Comparison of ENCODE assay signal across 24 cellular contexts in the genomic region with DNA sequence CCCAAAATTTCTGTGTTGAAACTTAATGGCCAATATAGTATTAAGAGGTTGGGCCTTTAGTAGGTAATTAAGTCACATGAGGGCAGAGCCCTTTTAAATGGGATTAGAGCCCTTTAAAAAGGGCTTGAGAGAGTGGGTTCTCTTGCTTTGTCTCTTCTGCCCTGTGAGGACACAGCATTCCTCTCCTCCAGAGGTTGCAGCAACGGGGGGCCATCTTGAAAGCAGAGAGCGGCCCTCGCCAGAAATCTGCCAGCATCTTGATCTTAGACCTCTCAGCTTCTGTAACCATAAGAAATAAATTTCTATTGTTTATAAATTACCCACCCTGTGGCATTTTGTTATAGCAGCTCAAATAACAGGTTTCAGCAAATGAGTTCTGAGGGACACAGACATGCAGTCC.
DNase-seq lines count a peak whose midpoint lies in the region; ATAC-seq and TF ChIP-seq lines count a peak whose summit lies in the region.
"Had no signal": no experiment of that assay in that cellular context is flagged by ENCODE, and none has a peak within 500 bp of the region (broad histone marks: within the 10 kb centered on the region; RNA-seq: fewer than 3 reads in every experiment).

No MANE protein-coding gene starts in this region.

- no peaks in the 10 kb centered on the region for H4K20me1 ChIP-seq in neural progenitor cell (ENCODE audit: low read depth)
- H4K20me1 ChIP-seq: BLaER1 treated with 17β-estradiol and CSF1 and Interleukin-3, amounts not matched to agents 10 nM and 100 nM had no signal

- H3K36me3 ChIP-seq in neural progenitor cell = no peaks in the 10 kb centered on the region
- H3K36me3 ChIP-seq in thoracic aorta = no peaks in the 10 kb centered on the region
- H3K36me3 ChIP-seq: BE2C; BLaER1 treated with 17β-estradiol and CSF1 and Interleukin-3, amounts not matched to agents 10 nM and 100 nM; HAP-1 had no signal

- H3K9me3 ChIP-seq in neural progenitor cell (ENCODE audit: low read depth) (no peaks in the 10 kb centered on the region), thoracic aorta (no peaks in the 10 kb centered on the region)
- H3K9me3 ChIP-seq: A549; BE2C; BLaER1 treated with 17β-estradiol and CSF1 and Interleukin-3, amounts not matched to agents 10 nM and 100 nM; HAP-1 had no signal

- no peak for ATAC-seq in thoracic aorta (ENCODE audit: insufficient number of reproducible peaks, low FRiP score, low read depth)
- ATAC-seq in natural killer cell treated with Interleukin-12 subunit alpha and Interleukin-12 subunit beta and Interleukin-15 and Interleukin-18, amount 100 ng/mL, for 72 hours = no peak
- ATAC-seq: A549, GM12878 had no signal

- TF ChIP-seq CTCF in astrocyte of the spinal cord (IDR thresholded peaks at IDR 0.05; ENCODE audit: low read depth, low read length) = no peak
- TF ChIP-seq CTCF in neural progenitor cell (IDR thresholded peaks at IDR 0.05) = no peak
- no peak for TF ChIP-seq CTCF in thoracic aorta (IDR thresholded peaks at IDR 0.05)

- no peaks in the 10 kb centered on the region for H3K27me3 Mint-ChIP-seq in neural progenitor cell (ENCODE audit: insufficient read depth, low read depth)
- no peaks in the 10 kb centered on the region for H3K27me3 Mint-ChIP-seq in natural killer cell treated with Interleukin-12 subunit alpha and Interleukin-12 subunit beta and Interleukin-15 and Interleukin-18, amount 100 ng/mL, for 72 hours
- H3K27me3 Mint-ChIP-seq: CD4-positive, alpha-beta T cell; CD8-positive, alpha-beta memory T cell had no signal

- H3K27ac Mint-ChIP-seq in neural progenitor cell = no peak overlapping the region
- no peak overlapping the region for H3K27ac Mint-ChIP-seq in natural killer cell treated with Interleukin-12 subunit alpha and Interleukin-12 subunit beta and Interleukin-15 and Interleukin-18, amount 100 ng/mL, for 72 hours
- H3K27ac Mint-ChIP-seq: CD14-positive monocyte; CD4-positive, alpha-beta T cell; CD8-positive, alpha-beta memory T cell; HFFc6 had no signal

- in situ Hi-C loops in astrocyte of the spinal cord (cut with HindIII; ENCODE audit: low sequenced_read_pairs) = no loop called here

- no peak overlapping the region for H2AFZ ChIP-seq in neural progenitor cell (replicated peaks)
- H2AFZ ChIP-seq: GM23248 had no signal

- no peaks in the 10 kb centered on the region for H3K9me3 Mint-ChIP-seq in neural progenitor cell
- no peaks in the 10 kb centered on the region for H3K9me3 Mint-ChIP-seq in natural killer cell treated with Interleukin-12 subunit alpha and Interleukin-12 subunit beta and Interleukin-15 and Interleukin-18, amount 100 ng/mL, for 72 hours
- H3K9me3 Mint-ChIP-seq: HFFc6 had no signal

- no peaks in the 10 kb centered on the region for H3K4me1 Mint-ChIP-seq in neural progenitor cell
- H3K4me1 Mint-ChIP-seq in natural killer cell treated with Interleukin-12 subunit alpha and Interleukin-12 subunit beta and Interleukin-15 and Interleukin-18, amount 100 ng/mL, for 72 hours (ENCODE audit: low read depth in 2 of 2) = no peaks in the 10 kb centered on the region
- H3K4me1 Mint-ChIP-seq: CD14-positive monocyte; CD8-positive, alpha-beta memory T cell had no signal

- H3K4me3 ChIP-seq in astrocyte of the spinal cord (ENCODE audit: low read depth, low read length) (no peak overlapping the region), neural progenitor cell (no peak overlapping the region), thoracic aorta (peak overlapping the region; percentile 24)
- H3K4me3 ChIP-seq: A549; BLaER1 treated with 17β-estradiol and CSF1 and Interleukin-3, amounts not matched to agents 10 nM and 100 nM; GM12878; GM23248; HAP-1 had no signal

- no peaks in the 10 kb centered on the region for H3K27me3 ChIP-seq in neural progenitor cell
- H3K27me3 ChIP-seq in thoracic aorta (replicated peaks; ENCODE audit: insufficient read depth) = no peaks in the 10 kb centered on the region
- H3K27me3 ChIP-seq: BE2C; BLaER1 treated with 17β-estradiol and CSF1 and Interleukin-3, amounts not matched to agents 10 nM and 100 nM had no signal

- H3K4me2 ChIP-seq in neural progenitor cell = no peak overlapping the region
- H3K4me2 ChIP-seq: A549; BLaER1 treated with 17β-estradiol and CSF1 and Interleukin-3, amounts not matched to agents 10 nM and 100 nM had no signal

- no peaks in the 10 kb centered on the region for H3K4me1 ChIP-seq in neural progenitor cell
- peaks cover 0 to 10% of the 10 kb centered on the region in 2 donors for H3K4me1 ChIP-seq in thoracic aorta (ENCODE audit: control insufficient read depth in 1 of 2, low read depth in 2 of 2)
- H3K4me1 ChIP-seq: A549; BE2C; BLaER1 treated with 17β-estradiol and CSF1 and Interleukin-3, amounts not matched to agents 10 nM and 100 nM; HAP-1 had no signal

- peak; percentile 36 for DNase-seq in NCI-H82 (lab: John Stamatoyannopoulos, UW)
- no peak for DNase-seq in NCI-H82 treated with DMSO at 0.1 percent for 48 hours (lab: John Stamatoyannopoulos, UW; ENCODE audit: unreplicated experiment)
- DNase-seq in astrocyte of the spinal cord (ENCODE audit: low read depth, low spot score) = peak; percentile 15
- peak; percentile 58 for DNase-seq in neural progenitor cell (ENCODE audit: low spot score)
- DNase-seq in thoracic aorta (ENCODE audit: low spot score) = no peak
- no peak for DNase-seq in natural killer cell treated with Interleukin-12 subunit alpha and Interleukin-12 subunit beta and Interleukin-15 and Interleukin-18, amount 100 ng/mL, for 72 hours (ENCODE audit: low spot score)
- no peak for DNase-seq in NCI-H146 (lab: John Stamatoyannopoulos, UW)
- DNase-seq: 8988T; ACHN; AML-193; BE2C; CD4-positive, alpha-beta T cell; CD8-positive, alpha-beta memory T cell; DMS 273 treated with DMSO at 0.1 percent for 48 hours; DMS79; EL; GDM1; GM23248; HFFc6 had no signal

- H3K4me3 Mint-ChIP-seq in neural progenitor cell = no peak overlapping the region
- no peak overlapping the region for H3K4me3 Mint-ChIP-seq in natural killer cell treated with Interleukin-12 subunit alpha and Interleukin-12 subunit beta and Interleukin-15 and Interleukin-18, amount 100 ng/mL, for 72 hours
- H3K4me3 Mint-ChIP-seq: CD14-positive monocyte; CD4-positive, alpha-beta T cell; CD8-positive, alpha-beta memory T cell; HFFc6 had no signal

- H3K36me3 Mint-ChIP-seq in neural progenitor cell = no peaks in the 10 kb centered on the region
- no peaks in the 10 kb centered on the region for H3K36me3 Mint-ChIP-seq in natural killer cell treated with Interleukin-12 subunit alpha and Interleukin-12 subunit beta and Interleukin-15 and Interleukin-18, amount 100 ng/mL, for 72 hours
- H3K36me3 Mint-ChIP-seq: CD14-positive monocyte; CD8-positive, alpha-beta memory T cell had no signal

- no peak overlapping the region for H3K9ac ChIP-seq in neural progenitor cell
- H3K9ac ChIP-seq: BLaER1 treated with 17β-estradiol and CSF1 and Interleukin-3, amounts not matched to agents 10 nM and 100 nM; GM23248 had no signal

- H3K27ac ChIP-seq in neural progenitor cell (no peak overlapping the region), thoracic aorta (no peak overlapping the region)
- H3K27ac ChIP-seq: A549; BLaER1 treated with 17β-estradiol and CSF1 and Interleukin-3, amounts not matched to agents 10 nM and 100 nM; GM23248 had no signal

- H3F3A ChIP-seq in neural progenitor cell (ENCODE audit: low read depth) = no peaks in the 10 kb centered on the region

- no peaks in the 10 kb centered on the region for H3K79me2 ChIP-seq in neural progenitor cell (ENCODE audit: low read depth)

Comparison
In these comparisons a context has a peak if more than half of its experiments do, and no peak if none do; other contexts are left out.
1. DNase-seq: peak in NCI-H82 (single experiment), astrocyte of the spinal cord (single experiment) and neural progenitor cell (single experiment); none in NCI-H82 treated with DMSO at 0.1 percent for 48 hours (single experiment), thoracic aorta (single experiment), natural killer cell treated with Interleukin-12 subunit alpha and Interleukin-12 subunit beta and Interleukin-15 and Interleukin-18, amount 100 ng/mL, for 72 hours (single experiment) and NCI-H146 (single experiment).